In genomic region chr1:26702680-26703038, GRCh38 we compare ENCODE assay signal across 11 cellular contexts. TPM values are rescaled to one million over a fixed set of nuclear protein-coding genes. Genes with fewer than 3 reads are reported as not detected.
DNase-seq lines count a peak whose midpoint lies in the region; ATAC-seq lines count a peak whose summit lies in the region.
"Had no signal": no experiment of that assay in that cellular context is flagged by ENCODE, and none has a peak within 500 bp of the region (broad histone marks: within the 10 kb centered on the region; RNA-seq: fewer than 3 reads in every experiment).

No MANE protein-coding gene starts in this region.

- no peaks in the 10 kb centered on the region for H3K36me3 ChIP-seq in esophagus (ENCODE audit: control insufficient read depth in 2 of 2, insufficient read depth in 2 of 2, low read length in 1 of 2)
- H3K36me3 ChIP-seq: spleen had no signal

- no peaks in the 10 kb centered on the region for H3K27me3 ChIP-seq in esophagus (ENCODE audit: control insufficient read depth in 1 of 2, insufficient read depth in 2 of 2, low read length in 2 of 2)
- H3K27me3 ChIP-seq: spleen had no signal

- peaks cover 35% of the 10 kb centered on the region for H3K36me3 Mint-ChIP-seq in activated CD4-positive, alpha-beta T cell treated with anti-CD3 and anti-CD28 coated beads, Interleukin-2, amount 10 ng/mL, durations not matched to agents 7 days and 5 days (ENCODE audit: low read depth)

- H3K4me3 ChIP-seq in esophagus (ENCODE audit: low read depth in 1 of 2, low read length in 2 of 2) = peak overlapping the region in 1 of 2 donors; percentile 36

- 14 to 31% methylated on average over 1 of the region's 1 CpG for WGBS in esophagus, 2 donors

- peak; percentile 73 for ATAC-seq in stimulated activated naive CD8-positive, alpha-beta T cell treated with anti-CD3 and anti-CD28 coated beads, Interleukin-15, Interleukin-2, amounts not matched to agents 100 U/mL and 50 U/mL, for 24 hours
- ATAC-seq in HG03095 (IDR thresholded peaks at IDR 0.05; ENCODE audit: unreplicated experiment) (no peak), GM21447 (IDR thresholded peaks at IDR 0.05; ENCODE audit: unreplicated experiment) (no peak)

- H3K9me3 ChIP-seq in esophagus (ENCODE audit: control insufficient read depth in 2 of 2, insufficient read depth in 1 of 2, low read depth in 1 of 2, low read length in 1 of 2) = no peaks in the 10 kb centered on the region
- H3K9me3 ChIP-seq: spleen had no signal

- peaks cover 4 to 12% of the 10 kb centered on the region in 2 donors for H3K4me1 ChIP-seq in esophagus (ENCODE audit: control insufficient read depth in 2 of 2, insufficient read depth in 2 of 2, low read length in 1 of 2)

- peak; percentile 41 for DNase-seq in activated CD4-positive, alpha-beta T cell treated with anti-CD3 and anti-CD28 coated beads, Interleukin-2, amount 10 ng/mL, durations not matched to agents 7 days and 5 days
- no peak for DNase-seq in activated CD4-positive, alpha-beta T cell treated with anti-CD3 and anti-CD28 coated beads, Interleukin-2, amount 50 U/mL, for 1 hour
- peak; percentile 78 for DNase-seq in RPMI8226
- peak; percentile 54 for DNase-seq in stimulated activated naive CD8-positive, alpha-beta T cell treated with anti-CD3 and anti-CD28 coated beads, Interleukin-15, Interleukin-2, amounts not matched to agents 100 U/mL and 50 U/mL, for 24 hours
- no peak for DNase-seq in effector CD4-positive, alpha-beta T cell
- DNase-seq: NCI-H69, spleen had no signal

- CTCF ChIA-PET in activated CD4-positive, alpha-beta T cell treated with anti-CD3 and anti-CD28 coated beads, Interleukin-2, amount 10 ng/mL, durations not matched to agents 7 days and 5 days (lab: Charles Lee) = interaction anchor here (0.6 to 4.3 kb wide), 6 partner anchors 10 to 160 kb away, joined by 3 to 17 read pairs (median 4); partner anchors contain the start of gene PIGV

- H3K4me3 Mint-ChIP-seq in activated CD4-positive, alpha-beta T cell treated with anti-CD3 and anti-CD28 coated beads, Interleukin-2, amount 10 ng/mL, durations not matched to agents 7 days and 5 days = no peak overlapping the region
- H3K4me3 Mint-ChIP-seq: nephron had no signal

- no peaks in the 10 kb centered on the region for H3K27me3 Mint-ChIP-seq in activated CD4-positive, alpha-beta T cell treated with anti-CD3 and anti-CD28 coated beads, Interleukin-2, amount 10 ng/mL, durations not matched to agents 7 days and 5 days

- H3K9me3 Mint-ChIP-seq in activated CD4-positive, alpha-beta T cell treated with anti-CD3 and anti-CD28 coated beads, Interleukin-2, amount 10 ng/mL, durations not matched to agents 7 days and 5 days = no peaks in the 10 kb centered on the region
- H3K9me3 Mint-ChIP-seq: nephron had no signal

- H3K4me1 Mint-ChIP-seq in activated CD4-positive, alpha-beta T cell treated with anti-CD3 and anti-CD28 coated beads, Interleukin-2, amount 10 ng/mL, durations not matched to agents 7 days and 5 days = peaks cover 24% of the 10 kb centered on the region

- POLR2A ChIA-PET in activated CD4-positive, alpha-beta T cell treated with anti-CD3 and anti-CD28 coated beads, Interleukin-2, amount 10 ng/mL, durations not matched to agents 7 days and 5 days (lab: Charles Lee) = interaction anchor here (0.7 kb wide), 1 partner anchor 83 kb away, joined by 7 read pairs; no protein-coding TSS in a partner anchor

- no peak overlapping the region for H3K27ac Mint-ChIP-seq in activated CD4-positive, alpha-beta T cell treated with anti-CD3 and anti-CD28 coated beads, Interleukin-2, amount 10 ng/mL, durations not matched to agents 7 days and 5 days

- peak overlapping the region; percentile 62 to 67 for H3K27ac ChIP-seq in esophagus (ENCODE audit: low read depth in 2 of 2, low read length in 1 of 2)

RNA-seq across cellular contexts. Expression of gene ARID1A, which starts 6.8 kb away (rescaled TPM):
- total RNA-seq in activated CD4-positive, alpha-beta T cell treated with anti-CD3 and anti-CD28 coated beads, Interleukin-2, amount 10 ng/mL, durations not matched to agents 7 days and 5 days = 100 to 1,000 TPM; 120 TPM
- 10 to 100 TPM; 15.9 to 17.8 TPM for polyA plus RNA-seq in esophagus

Comparison
In these comparisons a context has a peak if more than half of its experiments do, and no peak if none do; other contexts are left out.
1. DNase-seq: peak in activated CD4-positive, alpha-beta T cell treated with anti-CD3 and anti-CD28 coated beads, Interleukin-2, amount 10 ng/mL, durations not matched to agents 7 days and 5 days (single experiment), RPMI8226 (single experiment) and stimulated activated naive CD8-positive, alpha-beta T cell treated with anti-CD3 and anti-CD28 coated beads, Interleukin-15, Interleukin-2, amounts not matched to agents 100 U/mL and 50 U/mL, for 24 hours (single experiment); none in activated CD4-positive, alpha-beta T cell treated with anti-CD3 and anti-CD28 coated beads, Interleukin-2, amount 50 U/mL, for 1 hour (single experiment) and effector CD4-positive, alpha-beta T cell (single experiment).